Comparison of ENCODE assay signal across 17 cellular contexts in genomic region chr10:30036341-30036740, GRCh38. TPM values are rescaled to one million over a fixed set of nuclear protein-coding genes. Genes with fewer than 3 reads are reported as not detected.
A peak's percentile ranks its signal among the peaks of the same experiment; 100 is the strongest.
DNase-seq lines count a peak whose midpoint lies in the region; ATAC-seq and TF ChIP-seq lines count a peak whose summit lies in the region.
"Had no signal": no experiment of that assay in that cellular context is flagged by ENCODE, and none has a peak within 500 bp of the region (broad histone marks: within the 10 kb centered on the region; RNA-seq: fewer than 3 reads in every experiment).

No MANE protein-coding gene starts in this region.

- CTCF ChIA-PET in activated CD8-positive, alpha-beta memory T cell treated with anti-CD3 and anti-CD28 coated beads, Interleukin-2, amount 10 ng/mL, durations not matched to agents 7 days and 5 days (lab: Charles Lee): no interaction called here

- H3K4me2 ChIP-seq in BLaER1: peak overlapping the region; percentile 81
- no peak overlapping the region for H3K4me2 ChIP-seq in osteoblast (ENCODE audit: insufficient read depth, low read length)

- H3K27ac ChIP-seq in BLaER1 (no peak overlapping the region), osteoblast (ENCODE audit: low read depth, low read length) (peak overlapping the region; percentile 28)

- H3K4me1 ChIP-seq in BLaER1 (peaks cover 95% of the 10 kb centered on the region), osteoblast (ENCODE audit: insufficient read depth, low read length) (peaks cover 10% of the 10 kb centered on the region)

- H3K36me3 ChIP-seq in BLaER1 (no peaks in the 10 kb centered on the region), osteoblast (ENCODE audit: insufficient read depth, low read length) (peaks cover 43% of the 10 kb centered on the region)

- no peak overlapping the region for H3K4me3 ChIP-seq in BLaER1
- H3K4me3 ChIP-seq in fibroblast of the aortic adventitia (ENCODE audit: low read depth, low read length): no peak overlapping the region
- no peak overlapping the region for H3K4me3 ChIP-seq in osteoblast (ENCODE audit: insufficient read depth, low read length)
- H3K4me3 ChIP-seq: GM12878 had no signal

- no peak overlapping the region for H3K4me3 Mint-ChIP-seq in activated CD8-positive, alpha-beta memory T cell treated with anti-CD3 and anti-CD28 coated beads, Interleukin-2, amount 10 ng/mL, durations not matched to agents 7 days and 5 days

- ATAC-seq in activated CD8-positive, alpha-beta memory T cell treated with anti-CD3 and anti-CD28 coated beads, Interleukin-2, amount 10 ng/mL, durations not matched to agents 7 days and 5 days: no peak
- ATAC-seq: GM12878, Panc1 had no signal

- no peak overlapping the region for H3K27ac Mint-ChIP-seq in activated CD8-positive, alpha-beta memory T cell treated with anti-CD3 and anti-CD28 coated beads, Interleukin-2, amount 10 ng/mL, durations not matched to agents 7 days and 5 days

- DNase-seq in M059J (ENCODE audit: low read depth) (peak; percentile 18), fibroblast of the aortic adventitia (ENCODE audit: low read depth) (peak; percentile 23), osteoblast (ENCODE audit: insufficient read length, low spot score, missing footprints) (no peak), GM19238 (ENCODE audit: insufficient read length, low spot score) (no peak), iPS-NIHi7 (ENCODE audit: extremely low spot score) (no peak)
- no peak for DNase-seq in activated CD8-positive, alpha-beta memory T cell treated with anti-CD3 and anti-CD28 coated beads, Interleukin-2, amount 10 ng/mL, durations not matched to agents 7 days and 5 days
- DNase-seq: Caco-2, DMS53, Kasumi-1, NCI-H1417, NCI-H1930, NCI-H2171, SHP77 treated with DMSO at 0.1 percent for 48 hours had no signal

- no peaks in the 10 kb centered on the region for H3K9me3 Mint-ChIP-seq in activated CD8-positive, alpha-beta memory T cell treated with anti-CD3 and anti-CD28 coated beads, Interleukin-2, amount 10 ng/mL, durations not matched to agents 7 days and 5 days (ENCODE audit: low read depth)

- TF ChIP-seq CTCF in fibroblast of the aortic adventitia (IDR thresholded peaks at IDR 0.05; ENCODE audit: insufficient read depth, low read length) (no peak), osteoblast (IDR thresholded peaks at IDR 0.05; ENCODE audit: extremely low read depth, low read depth, low read length) (no peak)

- H3K27me3 ChIP-seq in BLaER1: no peaks in the 10 kb centered on the region
- H3K27me3 ChIP-seq in osteoblast (ENCODE audit: insufficient read depth, low read length): no peaks in the 10 kb centered on the region

- no peak overlapping the region for H2AFZ ChIP-seq in osteoblast (ENCODE audit: low read length)

- H3K9ac ChIP-seq in BLaER1: no peak overlapping the region

- H3K79me2 ChIP-seq in osteoblast (ENCODE audit: insufficient read depth, low read length): peaks cover 53% of the 10 kb centered on the region

- H4K20me1 ChIP-seq in BLaER1: no peaks in the 10 kb centered on the region
- H4K20me1 ChIP-seq in osteoblast (ENCODE audit: insufficient read depth, low read length): peaks cover 36% of the 10 kb centered on the region

- peaks cover 44% of the 10 kb centered on the region for H3K27me3 Mint-ChIP-seq in activated CD8-positive, alpha-beta memory T cell treated with anti-CD3 and anti-CD28 coated beads, Interleukin-2, amount 10 ng/mL, durations not matched to agents 7 days and 5 days

- peaks cover 57% of the 10 kb centered on the region for H3K4me1 Mint-ChIP-seq in activated CD8-positive, alpha-beta memory T cell treated with anti-CD3 and anti-CD28 coated beads, Interleukin-2, amount 10 ng/mL, durations not matched to agents 7 days and 5 days

- H3K9me3 ChIP-seq in BLaER1 (no peaks in the 10 kb centered on the region), osteoblast (ENCODE audit: low read depth, low read length) (no peaks in the 10 kb centered on the region)
- H3K9me3 ChIP-seq: Caco-2 had no signal

- H3K36me3 Mint-ChIP-seq in activated CD8-positive, alpha-beta memory T cell treated with anti-CD3 and anti-CD28 coated beads, Interleukin-2, amount 10 ng/mL, durations not matched to agents 7 days and 5 days: no peaks in the 10 kb centered on the region

RNA-seq across cellular contexts. Expression of gene JCAD, which starts 23.0 kb away (rescaled TPM):
- total RNA-seq in M059J (2014; rRNA removed; shearing (Covaris generic)): not detected in 2 replicates
- 2.3 and 27.9 TPM in 2 replicates for total RNA-seq in fibroblast of the aortic adventitia (ENCODE audit: low replicate concordance)
- 47.0 and 52.7 TPM in 2 replicates for total RNA-seq in osteoblast
- under 1 TPM; 0.16 to 0.58 TPM for total RNA-seq in activated CD8-positive, alpha-beta memory T cell treated with anti-CD3 and anti-CD28 coated beads, Interleukin-2, amount 10 ng/mL, durations not matched to agents 7 days and 5 days
- total RNA-seq: G401 had no signal

Comparison
In these comparisons a context has a peak if more than half of its experiments do, and no peak if none do; other contexts are left out.
1. DNase-seq: peak in M059J (single experiment) and fibroblast of the aortic adventitia (single experiment); none in osteoblast (single experiment), GM19238 (single experiment), activated CD8-positive, alpha-beta memory T cell treated with anti-CD3 and anti-CD28 coated beads, Interleukin-2, amount 10 ng/mL, durations not matched to agents 7 days and 5 days (single experiment) and iPS-NIHi7 (single experiment).